In the genomic region with DNA sequence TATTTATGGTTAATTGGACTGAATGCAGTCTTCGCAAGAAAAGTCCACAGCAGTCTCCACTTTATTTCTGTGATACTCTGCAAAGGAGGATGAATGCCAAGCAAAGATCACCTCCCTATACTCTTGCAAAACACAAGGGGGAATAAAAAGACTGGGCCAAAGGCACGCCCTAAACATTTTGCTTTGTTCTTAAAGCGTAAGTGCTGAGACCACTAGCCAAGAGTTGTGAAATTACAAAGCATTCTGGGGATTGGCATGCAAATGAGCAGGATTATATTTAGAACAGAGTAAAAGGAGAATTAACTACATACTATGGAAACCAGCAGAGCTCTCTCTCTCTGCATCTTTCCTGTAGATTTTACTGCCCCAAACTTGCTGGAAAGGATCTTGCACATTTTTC, we compare ENCODE assay signal across 9 cellular contexts. TPM values are rescaled to one million over a fixed set of nuclear protein-coding genes. Genes with fewer than 3 reads are reported as not detected.
A peak's percentile ranks its signal among the peaks of the same experiment; 100 is the strongest.
DNase-seq lines count a peak whose midpoint lies in the region; ATAC-seq and TF ChIP-seq lines count a peak whose summit lies in the region.
"Had no signal": no experiment of that assay in that cellular context is flagged by ENCODE, and none has a peak within 500 bp of the region (broad histone marks: within the 10 kb centered on the region; RNA-seq: fewer than 3 reads in every experiment).

No MANE protein-coding gene starts in this region.

- peak; percentile 46 for DNase-seq in ELR (ENCODE audit: low read depth)
- DNase-seq in caudate nucleus (lab: John Stamatoyannopoulos, UW) = no peak
- DNase-seq in osteocyte (ENCODE audit: extremely low spot score, unreplicated experiment) = no peak
- no peak for DNase-seq in kidney tubule cell (ENCODE audit: low spot score)
- no peak for DNase-seq in activated CD4-positive, alpha-beta T cell treated with anti-CD3 and anti-CD28 coated beads, Interleukin-2, amount 50 U/mL, for 48 hours
- DNase-seq in stimulated activated CD4-positive, alpha-beta T cell treated with anti-CD3 and anti-CD28 coated beads, Interleukin-2, amount 100 ng/mL, for 48 hours = no peak

- no peak for TF ChIP-seq CTCF in osteocyte (IDR thresholded peaks at IDR 0.05)

- H3K27ac ChIP-seq in caudate nucleus (ENCODE audit: low read depth, low read length) = peak overlapping the region; percentile 40
- H3K27ac ChIP-seq: epithelial cell of prostate had no signal

- no peaks in the 10 kb centered on the region for H3K36me3 Mint-ChIP-seq in osteocyte (ENCODE audit: unreplicated experiment)

- H3K4me3 Mint-ChIP-seq in osteocyte (ENCODE audit: unreplicated experiment) = peak overlapping the region; percentile 99

- no peaks in the 10 kb centered on the region for H3K27me3 Mint-ChIP-seq in osteocyte (ENCODE audit: unreplicated experiment)

- H3K27ac Mint-ChIP-seq in osteocyte (ENCODE audit: unreplicated experiment) = peak overlapping the region; percentile 97

- peaks cover 2% of the 10 kb centered on the region for H3K9me3 Mint-ChIP-seq in osteocyte (ENCODE audit: unreplicated experiment)

- H3K4me1 Mint-ChIP-seq in osteocyte (ENCODE audit: unreplicated experiment) = peaks cover 47% of the 10 kb centered on the region

- peak; percentile 33 for ATAC-seq in HG03558 (IDR thresholded peaks at IDR 0.05; ENCODE audit: extremely low read depth, unreplicated experiment)
- no peak for ATAC-seq in GM21423 (IDR thresholded peaks at IDR 0.05; ENCODE audit: unreplicated experiment)

RNA-seq across cellular contexts. Expression of gene DPYSL3, which starts 54.5 kb away (rescaled TPM):
- 84.1 and 88.0 TPM in 2 replicates for total RNA-seq in osteocyte
